In the genomic region with DNA sequence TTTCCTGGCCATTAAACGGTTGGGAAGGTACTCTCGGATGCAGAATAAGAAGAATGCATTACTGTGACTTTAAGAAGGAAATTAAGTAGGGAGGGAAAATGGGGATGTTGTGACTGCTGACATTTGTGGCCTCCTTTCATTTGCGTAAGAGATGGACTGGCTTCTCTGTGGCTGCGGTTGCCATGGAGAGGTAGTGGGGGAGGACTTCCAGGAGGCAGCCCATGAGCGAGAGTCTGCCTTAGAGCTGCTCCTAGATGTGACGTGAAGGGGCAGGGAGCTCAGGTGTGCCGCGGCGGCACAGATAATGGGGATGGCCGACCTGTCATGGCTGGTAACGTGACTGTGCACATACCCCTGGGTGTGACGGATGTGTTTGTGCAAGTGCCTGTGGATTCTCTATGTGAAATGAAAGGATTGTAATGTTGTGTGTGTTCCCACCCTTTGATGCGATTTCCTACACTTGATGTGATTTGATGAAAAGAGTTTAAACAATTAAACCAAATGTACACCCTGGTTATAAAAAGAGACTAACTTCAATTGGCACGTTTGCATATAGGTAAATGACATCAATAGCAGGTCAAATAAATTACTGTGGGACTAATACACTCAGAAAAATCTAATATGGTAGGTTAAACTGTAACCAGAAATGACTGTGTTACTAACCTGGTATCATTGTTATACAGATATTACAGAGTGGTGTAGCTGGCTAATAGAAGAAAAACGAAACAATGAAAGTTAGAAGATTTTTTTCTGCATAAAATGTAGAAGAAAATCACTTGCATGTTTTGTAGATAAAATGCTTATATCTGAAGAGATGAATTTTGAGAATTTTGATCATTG, we compare ENCODE assay signal across 8 cellular contexts. TPM values are rescaled to one million over a fixed set of nuclear protein-coding genes. Genes with fewer than 3 reads are reported as not detected.
DNase-seq lines count a peak whose midpoint lies in the region; ATAC-seq and TF ChIP-seq lines count a peak whose summit lies in the region.

No MANE protein-coding gene starts in this region.

- no peak overlapping the region for H2AFZ ChIP-seq in KMS-11 (ENCODE audit: low read depth)

- peak overlapping the region; percentile 75 for H3K4me2 ChIP-seq in KMS-11

- DNase-seq in Ammon's horn (ENCODE audit: low spot score) (peak; percentile 88), caudate nucleus (lab: John Stamatoyannopoulos, UW) (peak in 55 of 61 donors; percentile 10 to 95 (median 45)), left lobe of liver (ENCODE audit: low spot score) (peak; percentile 55), NCI-H82 (lab: John Stamatoyannopoulos, UW) (no peak)
- peak; percentile 69 for DNase-seq in activated CD4-positive, CD25-positive, alpha-beta regulatory T cell treated with anti-CD3 and anti-CD28 coated beads, Interleukin-2, amount 50 U/mL, for 16 hours (ENCODE audit: low read depth, low spot score)
- DNase-seq in stimulated activated CD4-positive, alpha-beta T cell treated with anti-CD3 and anti-CD28 coated beads, TNF-alpha, amount 100 ng/mL, for 48 hours (ENCODE audit: low read depth in 3 of 3): peak; percentile 44 to 57 (median 50)

- no peak for TF ChIP-seq CTCF in KMS-11 (conservative IDR thresholded peaks at IDR 0.05; ENCODE audit: low read depth, low read length)

- H3K4me3 ChIP-seq in KMS-11 (IDR thresholded peaks at IDR 0.05; ENCODE audit: insufficient read depth, low read depth, low read length): no peak overlapping the region

- H3K79me2 ChIP-seq in KMS-11 (ENCODE audit: insufficient read depth, low read depth): peaks cover 85% of the 10 kb centered on the region

- ATAC-seq in GM21390 (IDR thresholded peaks at IDR 0.05; ENCODE audit: unreplicated experiment) (peak; percentile 77), left lobe of liver (peak; percentile 52)

- no peaks in the 10 kb centered on the region for H3K36me3 ChIP-seq in KMS-11 (ENCODE audit: insufficient read depth)

- H3K27me3 ChIP-seq in KMS-11 (ENCODE audit: insufficient read depth, low read depth): no peaks in the 10 kb centered on the region

- H3K4me1 ChIP-seq in KMS-11 (ENCODE audit: low read depth, poor library complexity, severe bottlenecking): peaks cover 97% of the 10 kb centered on the region

- H3K27ac ChIP-seq in KMS-11: peak overlapping the region; percentile 53
- H3K27ac ChIP-seq in caudate nucleus (ENCODE audit: low read depth, low read length): peak overlapping the region; percentile 25

- no peaks in the 10 kb centered on the region for H4K20me1 ChIP-seq in KMS-11 (ENCODE audit: insufficient read depth)

- peak overlapping the region; percentile 38 for H3K9ac ChIP-seq in KMS-11

RNA-seq across cellular contexts. Expression of a gene that starts 48.9 kb away (rescaled TPM):
- total RNA-seq in left lobe of liver: 9.7 TPM
